In the genomic region with DNA sequence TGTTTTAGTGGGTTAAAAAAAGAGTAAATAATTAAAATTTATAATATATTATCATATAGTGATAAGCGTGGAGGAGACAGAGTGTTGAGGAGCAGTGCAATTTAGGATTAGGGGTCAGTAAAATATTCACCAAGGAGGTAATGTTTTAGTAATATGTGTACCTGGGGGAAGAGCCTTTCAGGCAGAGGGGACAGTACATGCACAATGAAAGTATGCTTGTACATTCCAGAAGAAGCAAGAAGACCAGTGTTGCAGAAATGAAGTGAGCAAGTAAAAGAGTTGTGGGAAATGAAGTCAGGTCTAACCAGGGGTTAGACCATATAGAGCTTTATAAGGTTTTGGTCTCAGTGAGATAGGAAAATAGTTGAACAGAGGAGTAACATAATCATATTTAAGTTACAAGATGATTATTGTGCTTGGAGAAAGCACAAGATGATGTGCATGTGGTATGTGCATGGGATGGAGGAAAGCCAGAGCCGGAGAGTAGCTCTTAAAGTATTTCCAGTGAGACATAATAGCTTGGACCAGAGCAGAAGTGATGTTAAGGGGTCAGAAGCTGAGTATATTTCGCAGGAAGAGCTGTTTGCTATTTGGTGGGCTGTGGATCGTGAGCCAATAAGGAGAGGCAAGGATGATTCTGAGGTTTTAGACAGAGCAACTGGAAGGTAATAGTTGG, we compare ENCODE assay signal across 21 cellular contexts.
"Had no signal": no experiment of that assay in that cellular context is flagged by ENCODE, and none has a peak within 500 bp of the region (broad histone marks: within the 10 kb centered on the region; RNA-seq: fewer than 3 reads in every experiment).

No MANE protein-coding gene starts in this region.

- H3K36me3 ChIP-seq: prostate gland, uterus had no signal

- H3K27me3 Mint-ChIP-seq: memory B cell had no signal

- H3K4me1 Mint-ChIP-seq: endodermal cell, memory B cell had no signal

- H3K27me3 ChIP-seq: body of pancreas, dorsolateral prefrontal cortex, gastroesophageal sphincter, heart right ventricle, right atrium auricular region, transverse colon, uterus had no signal

- DNase-seq: activated CD4-positive, CD25-positive, alpha-beta regulatory T cell treated with anti-CD3 and anti-CD28 coated beads, Interleukin-2, amount 50 U/mL, for 72 hours; activated CD8-positive, alpha-beta memory T cell treated with anti-CD3 and anti-CD28 coated beads for 24 hours; activated gamma-delta T cell treated with Interleukin-2 at 50 U/mL for 16 hours; activated T-cell treated with anti-CD3 and anti-CD28 coated beads, Interleukin-2, amount 50 U/mL, for 72 hours; body of pancreas; dorsolateral prefrontal cortex; endodermal cell; heart right ventricle; stimulated activated naive CD8-positive, alpha-beta T cell treated with anti-CD3 and anti-CD28 coated beads, Interleukin-15, Interleukin-2, amounts not matched to agents 100 U/mL and 50 U/mL, for 24 hours; T-helper 2 cell; transverse colon; uterus had no signal

- H3K36me3 Mint-ChIP-seq: activated naive CD4-positive, alpha-beta T cell treated with anti-CD3 and anti-CD28 coated beads, Interleukin-2, amount 50 U/mL, for 72 hours had no signal

- H3K27ac Mint-ChIP-seq: activated naive CD4-positive, alpha-beta T cell treated with anti-CD3 and anti-CD28 coated beads, Interleukin-2, amount 50 U/mL, for 72 hours; activated T-cell treated with anti-CD3 and anti-CD28 coated beads, Interleukin-2, amount 50 U/mL, for 72 hours; endodermal cell; memory B cell had no signal

- H3K27ac ChIP-seq: body of pancreas, epithelial cell of prostate, gastroesophageal sphincter, heart right ventricle, prostate gland, right atrium auricular region, skin epidermis, transverse colon, uterus, VCaP had no signal

- ATAC-seq: activated naive CD4-positive, alpha-beta T cell treated with anti-CD3 and anti-CD28 coated beads, Interleukin-2, amount 50 U/mL, for 72 hours; activated T-cell treated with anti-CD3 and anti-CD28 coated beads, Interleukin-2, amount 50 U/mL, for 72 hours; body of pancreas; gastroesophageal sphincter; heart right ventricle; stimulated activated naive CD8-positive, alpha-beta T cell treated with anti-CD3 and anti-CD28 coated beads, Interleukin-15, Interleukin-2, amounts not matched to agents 100 U/mL and 50 U/mL, for 24 hours had no signal

- H3K4me1 ChIP-seq: body of pancreas, gastroesophageal sphincter, heart right ventricle, prostate gland, right atrium auricular region, transverse colon, uterus had no signal

- H3K4me3 ChIP-seq: body of pancreas, gastroesophageal sphincter, heart right ventricle, prostate gland, right atrium auricular region, skin epidermis, transverse colon, uterus had no signal

- H3K4me3 Mint-ChIP-seq: activated T-cell treated with anti-CD3 and anti-CD28 coated beads, Interleukin-2, amount 50 U/mL, for 72 hours; endodermal cell; memory B cell; neural crest cell had no signal

- H3K9me3 Mint-ChIP-seq: activated naive CD4-positive, alpha-beta T cell treated with anti-CD3 and anti-CD28 coated beads, Interleukin-2, amount 50 U/mL, for 72 hours; activated T-cell treated with anti-CD3 and anti-CD28 coated beads, Interleukin-2, amount 50 U/mL, for 72 hours; endodermal cell; memory B cell had no signal

- H3K9me3 ChIP-seq: body of pancreas, gastroesophageal sphincter, heart right ventricle, prostate gland, right atrium auricular region, transverse colon, uterus had no signal
